8 cellular contexts compared by ENCODE assay signal in the genomic region with DNA sequence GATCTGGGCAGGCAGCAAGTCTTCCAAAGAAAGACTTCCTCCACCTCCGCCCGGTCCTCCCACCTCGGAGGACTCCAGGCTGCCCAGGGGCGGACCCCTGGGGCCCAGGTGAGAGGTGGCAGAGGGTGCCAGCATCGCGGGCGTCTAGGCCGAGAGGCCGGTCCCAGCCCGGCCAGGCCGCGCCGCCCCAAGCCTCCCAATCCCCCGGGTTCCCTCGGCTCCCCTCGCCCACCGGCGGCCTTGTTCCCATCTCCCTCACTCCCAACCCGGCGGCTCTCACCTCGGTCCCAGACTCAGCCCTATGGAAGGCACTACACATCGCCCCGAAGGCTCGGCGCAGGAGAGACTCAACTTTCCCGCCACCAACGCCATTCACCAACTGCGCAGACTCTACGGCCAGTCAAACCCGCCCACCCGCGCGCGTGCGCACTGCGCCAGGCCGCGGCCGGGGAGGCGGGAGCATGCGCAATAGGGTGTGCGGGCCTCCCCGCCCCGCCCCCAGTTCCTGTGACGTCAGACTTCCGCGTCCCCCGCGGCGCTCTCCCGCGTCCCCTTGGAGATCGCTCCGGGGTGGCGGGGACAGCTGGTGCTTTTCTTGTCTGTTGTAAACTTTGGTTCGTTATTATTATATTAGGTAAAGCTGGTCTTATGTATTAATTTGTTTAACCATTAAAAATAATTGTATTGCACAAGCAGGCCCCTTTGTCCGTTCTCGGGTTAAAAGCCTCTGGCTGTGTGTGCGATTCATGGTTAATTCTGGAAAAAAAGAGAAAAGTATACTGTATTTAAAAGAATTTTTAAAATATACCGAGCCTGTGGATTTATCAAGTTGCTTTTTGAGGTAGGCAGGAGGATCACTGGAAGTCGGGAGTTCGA. TPM values are rescaled to one million over a fixed set of nuclear protein-coding genes. Genes with fewer than 3 reads are reported as not detected.
DNase-seq lines count a peak whose midpoint lies in the region; ATAC-seq, FAIRE-seq and TF ChIP-seq lines count a peak whose summit lies in the region.

A gene (minus strand): TSS at position 381 of the 876 bp plus-strand sequence. CDS start 62 bp downstream, at position 319.

- no peak for FAIRE-seq in RCC 7860 (lab: Jason Lieb, UNC)

- H3K36me3 ChIP-seq in DOHH2 (ENCODE audit: control insufficient read depth, low read length): peaks cover 42% of the 10 kb centered on the region
- H3K36me3 ChIP-seq in GM23248 (ENCODE audit: low read depth): no peaks in the 10 kb centered on the region
- peaks cover 18% of the 10 kb centered on the region; the same call in 1 of the 2 replicates for H3K36me3 ChIP-seq in Karpas-422 (ENCODE audit: insufficient read depth, low read length)

- peaks cover 6 to 8% of the 10 kb centered on the region in 2 donors for H3K36me3 Mint-ChIP-seq in activated T-cell treated with anti-CD3 and anti-CD28 coated beads, Interleukin-2, amount 50 U/mL, for 72 hours (ENCODE audit: insufficient read depth in 2 of 2)
- H3K36me3 Mint-ChIP-seq in naive B cell: no peaks in the 10 kb centered on the region
- H3K36me3 Mint-ChIP-seq in stimulated activated effector memory CD8-positive, alpha-beta T cell treated with anti-CD3 and anti-CD28 coated beads, Interleukin-12 subunit alpha, Interleukin-12 subunit beta, amount 100 ng/mL, for 72 hours: peaks cover 18% of the 10 kb centered on the region

- H3K79me2 ChIP-seq in DOHH2 (ENCODE audit: control insufficient read depth, low read length) (peaks cover 48% of the 10 kb centered on the region), GM23248 (ENCODE audit: insufficient read depth) (peaks cover 46% of the 10 kb centered on the region), Karpas-422 (ENCODE audit: low read length) (peaks cover 47% of the 10 kb centered on the region)

- WGBS in GM23248 (ENCODE audit: low coverage in 1 of 2, low lambda C conversion rate in 2 of 2, missing lambda C conversion rate in 2 of 2), 2 experiments: 3 to 4% methylated on average over 52 to 56 of the region's 62 CpGs

- H3K27ac ChIP-seq in DOHH2 (ENCODE audit: low read depth, low read length) (peak within 1 kb of the TSS; percentile 72), GM23248 (peak within 1 kb of the TSS; percentile 67), Karpas-422 (ENCODE audit: low read length) (peak within 1 kb of the TSS; percentile 65)

- no peaks in the 10 kb centered on the region for H3K9me3 Mint-ChIP-seq in activated T-cell treated with anti-CD3 and anti-CD28 coated beads, Interleukin-2, amount 50 U/mL, for 72 hours
- peaks cover 0 to 2% (median 0%) of the 10 kb centered on the region in 7 donors for H3K9me3 Mint-ChIP-seq in naive B cell
- no peaks in the 10 kb centered on the region for H3K9me3 Mint-ChIP-seq in stimulated activated effector memory CD8-positive, alpha-beta T cell treated with anti-CD3 and anti-CD28 coated beads, Interleukin-12 subunit alpha, Interleukin-12 subunit beta, amount 100 ng/mL, for 72 hours

- DNase-seq in GM23248 (peak; percentile 93), Karpas-422 (peak; percentile 97), RCC 7860 (ENCODE audit: low spot score) (peak; percentile 87), fibroblast of gingiva (ENCODE audit: low read depth) (peak; percentile 86), naive B cell (peak; percentile 98)
- DNase-seq in activated T-cell treated with anti-CD3 and anti-CD28 coated beads, Interleukin-2, amount 50 U/mL, for 72 hours: peak; percentile 94 to 98
- peak; percentile 99 to 100 for DNase-seq in stimulated activated effector memory CD8-positive, alpha-beta T cell treated with anti-CD3 and anti-CD28 coated beads, Interleukin-12 subunit alpha, Interleukin-12 subunit beta, amount 100 ng/mL, for 72 hours (ENCODE audit: low spot score in 2 of 2)

- H3K27me3 ChIP-seq in DOHH2 (ENCODE audit: control insufficient read depth, low read length) (no peaks in the 10 kb centered on the region), GM23248 (replicated peaks; ENCODE audit: insufficient read depth) (no peaks in the 10 kb centered on the region), Karpas-422 (ENCODE audit: low read length) (no peaks in the 10 kb centered on the region)

- no peaks in the 10 kb centered on the region for H3K9me2 ChIP-seq in DOHH2 (replicated peaks; ENCODE audit: control insufficient read depth, low read length)
- H3K9me2 ChIP-seq in GM23248 (ENCODE audit: insufficient read depth): no peaks in the 10 kb centered on the region
- no peaks in the 10 kb centered on the region for H3K9me2 ChIP-seq in Karpas-422 (replicated peaks; ENCODE audit: insufficient read depth, low read length)

- H3F3A ChIP-seq in DOHH2 (ENCODE audit: control insufficient read depth, insufficient read depth) (peaks cover 5% of the 10 kb centered on the region), GM23248 (ENCODE audit: insufficient read depth) (no peaks in the 10 kb centered on the region)

- peak within 1 kb of the TSS; percentile 90 for H3K27ac Mint-ChIP-seq in activated T-cell treated with anti-CD3 and anti-CD28 coated beads, Interleukin-2, amount 50 U/mL, for 72 hours
- H3K27ac Mint-ChIP-seq in naive B cell: peak within 1 kb of the TSS; percentile 82 to 98 (median 93)
- peak within 1 kb of the TSS; percentile 97 for H3K27ac Mint-ChIP-seq in stimulated activated effector memory CD8-positive, alpha-beta T cell treated with anti-CD3 and anti-CD28 coated beads, Interleukin-12 subunit alpha, Interleukin-12 subunit beta, amount 100 ng/mL, for 72 hours

- H3K27me3 Mint-ChIP-seq in activated T-cell treated with anti-CD3 and anti-CD28 coated beads, Interleukin-2, amount 50 U/mL, for 72 hours (ENCODE audit: low read depth): no peaks in the 10 kb centered on the region
- no peaks in the 10 kb centered on the region for H3K27me3 Mint-ChIP-seq in naive B cell

- TF ChIP-seq CTCF in DOHH2 (IDR thresholded peaks at IDR 0.05; ENCODE audit: low read depth, low read length, poor library complexity, severe bottlenecking): no peak

- H3K4me3 ChIP-seq in DOHH2 (ENCODE audit: low read length) (peak within 1 kb of the TSS; percentile 97), GM23248 (peak within 1 kb of the TSS; percentile 86), Karpas-422 (ENCODE audit: low read length) (peak within 1 kb of the TSS; percentile 96)

- H3K4me1 Mint-ChIP-seq in activated T-cell treated with anti-CD3 and anti-CD28 coated beads, Interleukin-2, amount 50 U/mL, for 72 hours (ENCODE audit: low read depth): peaks cover 13% of the 10 kb centered on the region
- peaks cover 10 to 17% (median 17%) of the 10 kb centered on the region in 3 donors for H3K4me1 Mint-ChIP-seq in naive B cell
- H3K4me1 Mint-ChIP-seq in stimulated activated effector memory CD8-positive, alpha-beta T cell treated with anti-CD3 and anti-CD28 coated beads, Interleukin-12 subunit alpha, Interleukin-12 subunit beta, amount 100 ng/mL, for 72 hours: peaks cover 13% of the 10 kb centered on the region

- H2AFZ ChIP-seq in GM23248 (peak within 1 kb of the TSS; percentile 92), Karpas-422 (ENCODE audit: low read length) (peak within 1 kb of the TSS; percentile 49; the same call in 1 of the 2 replicates)

- H3K9me3 ChIP-seq in DOHH2 (ENCODE audit: control insufficient read depth, insufficient read depth, low read length) (no peaks in the 10 kb centered on the region), GM23248 (ENCODE audit: low read depth) (no peaks in the 10 kb centered on the region), Karpas-422 (ENCODE audit: low read length) (no peaks in the 10 kb centered on the region)

- in situ Hi-C loops in GM23248 (cut with MboI): no loop called here

- H3K4me2 ChIP-seq in DOHH2 (ENCODE audit: low read length): peak within 1 kb of the TSS; percentile 98
- peak within 1 kb of the TSS; percentile 83 for H3K4me2 ChIP-seq in GM23248 (ENCODE audit: unreplicated experiment)
- H3K4me2 ChIP-seq in Karpas-422 (ENCODE audit: low read depth, low read length, poor library complexity, severe bottlenecking): peak within 1 kb of the TSS; percentile 100

- peak; percentile 97 to 98 for ATAC-seq in activated T-cell treated with anti-CD3 and anti-CD28 coated beads, Interleukin-2, amount 50 U/mL, for 72 hours (replicated peaks in 1 of 2)
- peak; percentile 92 to 93 for ATAC-seq in naive B cell (ENCODE audit: low read depth in 2 of 2)
- ATAC-seq in stimulated activated effector memory CD8-positive, alpha-beta T cell treated with anti-CD3 and anti-CD28 coated beads, Interleukin-12 subunit alpha, Interleukin-12 subunit beta, amount 100 ng/mL, for 72 hours: peak; percentile 94

- H3K9ac ChIP-seq in GM23248 (peak within 1 kb of the TSS; percentile 88), Karpas-422 (ENCODE audit: low read length) (peak within 1 kb of the TSS; percentile 88)

- H3K4me1 ChIP-seq in DOHH2 (ENCODE audit: control insufficient read depth, low read length) (peaks cover 23% of the 10 kb centered on the region), GM23248 (ENCODE audit: insufficient read depth) (peaks cover 7% of the 10 kb centered on the region; the same call in 1 of the 2 replicates), Karpas-422 (ENCODE audit: low read length) (peaks cover 17% of the 10 kb centered on the region)

- H4K20me1 ChIP-seq in DOHH2 (ENCODE audit: control insufficient read depth, insufficient read depth, low read depth, low read length): peaks cover 10% of the 10 kb centered on the region; the same call in 1 of the 2 replicates
- H4K20me1 ChIP-seq in GM23248 (ENCODE audit: insufficient read depth): no peaks in the 10 kb centered on the region
- H4K20me1 ChIP-seq in Karpas-422 (ENCODE audit: insufficient read depth, low read depth, low read length): peaks cover 6% of the 10 kb centered on the region

- H3K4me3 Mint-ChIP-seq in activated T-cell treated with anti-CD3 and anti-CD28 coated beads, Interleukin-2, amount 50 U/mL, for 72 hours: peak within 1 kb of the TSS; percentile 85 to 99
- peak within 1 kb of the TSS; percentile 86 to 99 (median 96) for H3K4me3 Mint-ChIP-seq in naive B cell
- peak within 1 kb of the TSS; percentile 89 for H3K4me3 Mint-ChIP-seq in stimulated activated effector memory CD8-positive, alpha-beta T cell treated with anti-CD3 and anti-CD28 coated beads, Interleukin-12 subunit alpha, Interleukin-12 subunit beta, amount 100 ng/mL, for 72 hours

RNA-seq across cellular contexts. Expression of the gene that starts here (rescaled TPM):
- 0.76 and 1.1 TPM in 2 replicates for total RNA-seq in GM23248 (2014; rRNA removed; shearing (Covaris generic))
- 1.4 and 1.5 TPM in 2 replicates for polyA plus RNA-seq in GM23248 (2016; fragmentation: Nextera tagmentation; extraction: Ambion mirVana)
- total RNA-seq in Karpas-422 (2014; rRNA removed; shearing (Covaris generic); ENCODE audit: low replicate concordance): 5.9 and 7.7 TPM in 2 replicates
- 10 to 100 TPM; 13.2 to 16.6 TPM for total RNA-seq in activated T-cell treated with anti-CD3 and anti-CD28 coated beads, Interleukin-2, amount 50 U/mL, for 72 hours
- polyA plus RNA-seq in naive B cell (ENCODE audit: low read depth in 6 of 6): 1 to 10 TPM in 1 of 6 donors, under 1 TPM in 3, not detected in 2; 0.21 to 1.2 (median 0.39) TPM

Comparison
In these comparisons a context has a peak if more than half of its experiments do, and no peak if none do; other contexts are left out.
1. Peak in every context shown above with its lines: DNase-seq, ATAC-seq, H3K4me3 ChIP-seq and H3K27ac ChIP-seq.